Comparison of ENCODE assay signal across 10 cellular contexts in the genomic region with DNA sequence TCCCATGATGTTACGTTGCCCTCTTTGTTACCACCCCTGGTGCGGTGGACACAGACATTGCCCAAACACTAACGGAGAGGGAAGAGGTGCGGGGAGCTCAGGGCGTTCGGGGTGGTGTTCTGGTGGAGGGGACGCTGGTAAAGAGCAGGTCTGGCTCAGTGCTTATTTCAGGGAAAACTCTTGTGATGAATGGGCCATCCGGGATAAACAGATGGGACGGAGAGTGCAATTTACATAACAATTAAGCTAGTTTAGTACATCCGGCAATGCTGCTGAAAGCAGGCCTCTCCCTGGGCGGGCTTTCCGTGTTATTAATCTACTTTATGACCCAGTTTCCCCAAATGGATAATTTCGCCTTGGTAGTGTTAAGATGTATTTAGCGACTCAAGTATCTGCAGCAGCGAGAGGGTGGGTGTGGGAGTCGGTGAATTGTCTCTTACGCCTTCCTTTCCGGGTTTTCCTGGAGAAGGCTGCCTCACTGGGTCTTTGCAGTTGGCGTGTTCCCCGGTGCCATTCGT. TPM values are rescaled to one million over a fixed set of nuclear protein-coding genes. Genes with fewer than 3 reads are reported as not detected.
DNase-seq lines count a peak whose midpoint lies in the region; ATAC-seq and TF ChIP-seq lines count a peak whose summit lies in the region.
"Had no signal": no experiment of that assay in that cellular context is flagged by ENCODE, and none has a peak within 500 bp of the region (broad histone marks: within the 10 kb centered on the region; RNA-seq: fewer than 3 reads in every experiment).

No MANE protein-coding gene starts in this region.

- H3K27me3 ChIP-seq in HUES48 (ENCODE audit: control insufficient read depth, insufficient read depth, low read length), result peaks cover 96% of the 10 kb centered on the region
- H3K27me3 ChIP-seq in lower lobe of right lung (ENCODE audit: low read depth), result no peaks in the 10 kb centered on the region
- H3K27me3 ChIP-seq in spleen (replicated peaks in 1 of 7), result no peaks in the 10 kb centered on the region

- no peak for ATAC-seq in lower lobe of right lung
- no peak for ATAC-seq in HG03135 (IDR thresholded peaks at IDR 0.05; ENCODE audit: unreplicated experiment)
- ATAC-seq: activated naive CD8-positive, alpha-beta T cell treated with anti-CD3 and anti-CD28 coated beads, Interleukin-2, amount 50 U/mL, for 24 hours; stimulated activated naive CD8-positive, alpha-beta T cell treated with anti-CD3 and anti-CD28 coated beads, Interleukin-15, Interleukin-2, amounts not matched to agents 100 U/mL and 50 U/mL, for 24 hours had no signal

- TF ChIP-seq CTCF in lower lobe of right lung (IDR thresholded peaks at IDR 0.05) (no peak), spleen (IDR thresholded peaks at IDR 0.05 in 8 of 11, conservative IDR thresholded peaks at IDR 0.05 in 3 of 11) (no peak)

- H3K4me1 ChIP-seq in HUES48 (ENCODE audit: control insufficient read depth, insufficient read depth, low read length) (peaks cover 22% of the 10 kb centered on the region), lower lobe of right lung (peaks cover 35% of the 10 kb centered on the region), spleen (peaks cover 7 to 97% (median 56%) of the 10 kb centered on the region in 6 donors)

- H3K27ac ChIP-seq in HUES48 (ENCODE audit: low read depth, low read length) (peak overlapping the region; percentile 90), lower lobe of right lung (peak overlapping the region; percentile 62), spleen (peak overlapping the region; percentile 7 to 75 (median 59))
- H3K27ac ChIP-seq: epithelial cell of prostate had no signal

- peak; percentile 50 for DNase-seq in cerebellum (ENCODE audit: low spot score)
- DNase-seq in lower lobe of right lung, result no peak
- DNase-seq in spleen, result no peak
- no peak for DNase-seq in activated CD4-positive, CD25-positive, alpha-beta regulatory T cell (lab: John Stamatoyannopoulos, UW)
- DNase-seq in NCI-H82 treated with DMSO at 0.1 percent for 48 hours (lab: John Stamatoyannopoulos, UW; ENCODE audit: unreplicated experiment), result no peak
- DNase-seq: activated naive CD8-positive, alpha-beta T cell treated with anti-CD3 and anti-CD28 coated beads, Interleukin-2, amount 50 U/mL, for 24 hours; stimulated activated naive CD8-positive, alpha-beta T cell treated with anti-CD3 and anti-CD28 coated beads, Interleukin-15, Interleukin-2, amounts not matched to agents 100 U/mL and 50 U/mL, for 24 hours had no signal

- no peak for TF ChIP-seq POLR2A in spleen (IDR thresholded peaks at IDR 0.05)

- H3K9me3 ChIP-seq in HUES48 (ENCODE audit: control insufficient read depth, insufficient read depth, low read length) (no peaks in the 10 kb centered on the region), lower lobe of right lung (no peaks in the 10 kb centered on the region), spleen (no peaks in the 10 kb centered on the region)

- H3K4me3 ChIP-seq in HUES48 (ENCODE audit: low read depth, low read length) (peak overlapping the region; percentile 59), lower lobe of right lung (peak overlapping the region; percentile 3), spleen (peak overlapping the region in 1 of 8 donors; percentile 25)

- peak overlapping the region; percentile 32 for H3K9ac ChIP-seq in HUES48 (ENCODE audit: low read depth, low read length)

- no peaks in the 10 kb centered on the region for H3K36me3 ChIP-seq in HUES48 (ENCODE audit: control insufficient read depth, insufficient read depth, low read length)
- no peaks in the 10 kb centered on the region for H3K36me3 ChIP-seq in lower lobe of right lung
- H3K36me3 ChIP-seq in spleen, result peaks cover 0 to 25% (median 0%) of the 10 kb centered on the region in 6 donors

- 52 to 80% (median 69%) methylated on average over 21 of the region's 21 CpGs for WGBS in spleen, 5 donors

- intact Hi-C loops in lower lobe of right lung (cut with DNase I) (no loop called here), spleen (cut with DNase I; ENCODE audit: low total_unique reads) (no loop called here)

RNA-seq across cellular contexts. Expression of a gene that starts 25.1 kb away (rescaled TPM):
- total RNA-seq in cerebellum (32.2 TPM), lower lobe of right lung (28.8 TPM), spleen (10 to 100 TPM; 26.3 to 46.0 (median 36.9) TPM)
- polyA plus RNA-seq in spleen, result 10 to 100 TPM in 1 of 3 donors, 1 to 10 TPM in 2; 2.6 to 12.2 (median 2.7) TPM
